2 cellular contexts compared by ENCODE assay signal in genomic region chr1:115718011-115718754, GRCh38.
TF ChIP-seq lines count a peak whose summit lies in the region.

No MANE protein-coding gene starts in this region.

TF ChIP-seq in HepG2, 621 proteins besides CTCF, POLR2A, EP300 and RAD21:
- TF ChIP-seq CENPBD1 (CRISPR knock-in tag; IDR thresholded peaks at IDR 0.05; ENCODE audit: borderline replicate concordance, low read depth): no peak
- no peak for TF ChIP-seq ZNF383 (CRISPR knock-in tag; IDR thresholded peaks at IDR 0.05; ENCODE audit: borderline replicate concordance)
- no peak for TF ChIP-seq BHLHE40 (IDR thresholded peaks at IDR 0.05; ENCODE audit: low read length)
- no peak for TF ChIP-seq ZNF580 (CRISPR knock-in tag; IDR thresholded peaks at IDR 0.05; ENCODE audit: borderline replicate concordance, low read depth)
- TF ChIP-seq MTA1 (CRISPR knock-in tag; IDR thresholded peaks at IDR 0.05; ENCODE audit: borderline replicate concordance): no peak
- no peak for TF ChIP-seq NKX3-1 (CRISPR knock-in tag; IDR thresholded peaks at IDR 0.05)
- no peak for TF ChIP-seq HOXA7 (CRISPR knock-in tag; IDR thresholded peaks at IDR 0.05)
- TF ChIP-seq ZNF484 (CRISPR knock-in tag; IDR thresholded peaks at IDR 0.05; ENCODE audit: borderline replicate concordance, low read depth): no peak
- TF ChIP-seq TCF7L2 (IDR thresholded peaks at IDR 0.05; ENCODE audit: low read depth, low read length): no peak
- TF ChIP-seq ZNF124 (CRISPR knock-in tag; IDR thresholded peaks at IDR 0.05): no peak
- no peak for TF ChIP-seq PTBP1 (IDR thresholded peaks at IDR 0.05; ENCODE audit: low read depth, low read length, poor library complexity, severe bottlenecking)

TF ChIP-seq in WTC11, 78 proteins besides CTCF, POLR2A, EP300 and RAD21:
- TF ChIP-seq RORB (CRISPR knock-in tag; IDR thresholded peaks at IDR 0.05) (no peak), AFF4 (CRISPR knock-in tag; IDR thresholded peaks at IDR 0.05; ENCODE audit: borderline replicate concordance) (no peak), E2F5 (CRISPR knock-in tag; IDR thresholded peaks at IDR 0.05) (no peak), JAZF1 (CRISPR knock-in tag; IDR thresholded peaks at IDR 0.05) (no peak), MYBL2 (CRISPR knock-in tag; IDR thresholded peaks at IDR 0.05) (no peak), ZNF396 (CRISPR knock-in tag; IDR thresholded peaks at IDR 0.05; ENCODE audit: borderline replicate concordance) (no peak), TCF7 (CRISPR knock-in tag; IDR thresholded peaks at IDR 0.05; ENCODE audit: low read depth) (no peak), ZNF281 (CRISPR knock-in tag; IDR thresholded peaks at IDR 0.05) (no peak), SP1 (CRISPR knock-in tag; conservative IDR thresholded peaks at IDR 0.05) (no peak), NR3C1 (CRISPR knock-in tag; conservative IDR thresholded peaks at IDR 0.05; ENCODE audit: low read depth) (no peak), CBFB (CRISPR knock-in tag; IDR thresholded peaks at IDR 0.05; ENCODE audit: low read depth) (no peak), MLX (CRISPR knock-in tag; IDR thresholded peaks at IDR 0.05) (no peak), ATF6 (CRISPR knock-in tag; IDR thresholded peaks at IDR 0.05) (no peak), ESRRA (CRISPR knock-in tag; IDR thresholded peaks at IDR 0.05; ENCODE audit: borderline replicate concordance) (no peak), NFYB (CRISPR knock-in tag; conservative IDR thresholded peaks at IDR 0.05; ENCODE audit: low read depth) (no peak), ZMAT4 (CRISPR knock-in tag; IDR thresholded peaks at IDR 0.05) (no peak), JUN (CRISPR knock-in tag; IDR thresholded peaks at IDR 0.05) (no peak)
